Comparison of ENCODE assay signal across 20 cellular contexts in genomic region chr19:53034948-53035675, GRCh38. TPM values are rescaled to one million over a fixed set of nuclear protein-coding genes. Genes with fewer than 3 reads are reported as not detected.
"Had no signal": no experiment of that assay in that cellular context is flagged by ENCODE, and none has a peak within 500 bp of the region (broad histone marks: within the 10 kb centered on the region; RNA-seq: fewer than 3 reads in every experiment).

No MANE protein-coding gene starts in this region.

- H3K4me2 ChIP-seq: smooth muscle cell had no signal

- H3K4me1 ChIP-seq: breast epithelium, right atrium auricular region had no signal

- H3K27me3 ChIP-seq: breast epithelium, right atrium auricular region had no signal

- H3K36me3 ChIP-seq: breast epithelium, right atrium auricular region had no signal

- DNase-seq: activated CD4-positive, alpha-beta T cell treated with anti-CD3 and anti-CD28 coated beads, Interleukin-2, amount 10 ng/mL, durations not matched to agents 24 days and 14 days; activated CD4-positive, CD25-positive, alpha-beta regulatory T cell; activated CD8-positive, alpha-beta memory T cell treated with anti-CD3 and anti-CD28 coated beads, Interleukin-2, amount 50 U/mL, for 48 hours; aorta; hypothalamus; left ventricle myocardium superior; mucosa of descending colon; naive thymus-derived CD4-positive, alpha-beta T cell; stimulated activated naive CD8-positive, alpha-beta T cell treated with anti-CD3 and anti-CD28 coated beads, Interleukin-15, Interleukin-2, amounts not matched to agents 100 U/mL and 50 U/mL, for 24 hours had no signal

- H3K27ac ChIP-seq: breast epithelium, right atrium auricular region had no signal

- H3K4me3 ChIP-seq: breast epithelium, mucosa of descending colon, right atrium auricular region, smooth muscle cell had no signal

- ATAC-seq: esophagus mucosa; left ventricle myocardium superior; mucosa of descending colon; naive thymus-derived CD4-positive, alpha-beta T cell; stimulated activated naive CD8-positive, alpha-beta T cell treated with anti-CD3 and anti-CD28 coated beads, Interleukin-15, Interleukin-2, amounts not matched to agents 100 U/mL and 50 U/mL, for 24 hours had no signal

RNA-seq across cellular contexts. Expression of gene ERVV-2, which starts 9.4 kb away (rescaled TPM):
- total RNA-seq: activated CD4-positive, alpha-beta T cell treated with anti-CD3 and anti-CD28 coated beads, Interleukin-2, amount 10 ng/mL, durations not matched to agents 24 days and 14 days; activated T-helper 1 cell treated with anti-CD3 and anti-CD28 coated beads, Interleukin-12 subunit alpha, Interleukin-12 subunit beta, Interleukin-2, Interleukin-4 antibody, amounts not matched to agents 30 ng/mL and 10 ng/mL and 1 ng/mL, durations not matched to agents 14 hours and 24 hours and 36 hours; aorta; breast epithelium; esophagus mucosa; fibroblast of villous mesenchyme; glomerular endothelial cell; kidney epithelial cell; left ventricle myocardium superior; mucosa of descending colon; naive thymus-derived CD4-positive, alpha-beta T cell; posterior vena cava; right atrium auricular region; T-helper 2 cell treated with Interferon-gamma antibody and Interleukin-4, amounts not matched to agents 100 ng/mL and 5 ng/mL, for 36 hours; urinary bladder had no signal
- polyA plus RNA-seq: aorta; naive thymus-derived CD4-positive, alpha-beta T cell; smooth muscle cell; urinary bladder had no signal

RNA-seq across cellular contexts. Expression of gene ERVV-1, which starts 21.4 kb away (rescaled TPM):
- total RNA-seq: activated CD4-positive, alpha-beta T cell treated with anti-CD3 and anti-CD28 coated beads, Interleukin-2, amount 10 ng/mL, durations not matched to agents 24 days and 14 days; activated T-helper 1 cell treated with anti-CD3 and anti-CD28 coated beads, Interleukin-12 subunit alpha, Interleukin-12 subunit beta, Interleukin-2, Interleukin-4 antibody, amounts not matched to agents 30 ng/mL and 10 ng/mL and 1 ng/mL, durations not matched to agents 14 hours and 24 hours and 36 hours; aorta; breast epithelium; esophagus mucosa; fibroblast of villous mesenchyme; glomerular endothelial cell; kidney epithelial cell; left ventricle myocardium superior; mucosa of descending colon; naive thymus-derived CD4-positive, alpha-beta T cell; posterior vena cava; right atrium auricular region; T-helper 2 cell treated with Interferon-gamma antibody and Interleukin-4, amounts not matched to agents 100 ng/mL and 5 ng/mL, for 36 hours; urinary bladder had no signal
- polyA plus RNA-seq: aorta; naive thymus-derived CD4-positive, alpha-beta T cell had no signal
